28 cellular contexts compared by ENCODE assay signal in the genomic region with DNA sequence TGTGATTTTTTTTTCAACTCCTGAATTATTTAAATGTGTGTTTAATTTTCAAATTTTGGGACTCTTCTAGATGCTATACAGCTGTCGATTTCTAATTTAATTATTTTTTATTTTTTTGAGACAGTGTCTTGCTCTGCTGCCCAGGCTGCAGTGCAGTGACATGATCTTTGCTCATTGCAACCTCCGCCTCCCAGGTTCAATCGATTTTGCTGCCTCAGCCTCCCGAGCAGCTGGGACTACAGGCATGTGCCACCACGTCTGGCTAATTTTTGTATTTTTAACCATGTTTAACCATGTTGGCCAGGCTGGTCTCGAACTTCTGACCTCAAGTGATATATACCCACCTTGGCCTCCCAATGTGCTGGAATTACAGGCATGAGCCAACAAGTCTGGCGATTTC.
"Had no signal": no experiment of that assay in that cellular context is flagged by ENCODE, and none has a peak within 500 bp of the region (broad histone marks: within the 10 kb centered on the region; RNA-seq: fewer than 3 reads in every experiment).

No MANE protein-coding gene starts in this region.

- H3K9me3 ChIP-seq: neutrophil, pancreas, psoas muscle, right lobe of liver, sigmoid colon, suprapubic skin, testis, tibial artery, transverse colon, upper lobe of left lung had no signal

- ATAC-seq: naive thymus-derived CD8-positive, alpha-beta T cell; natural killer cell treated with Interleukin-12 subunit alpha and Interleukin-12 subunit beta and Interleukin-15 and Interleukin-18, amount 100 ng/mL, for 72 hours; pancreas; psoas muscle; right cardiac atrium; stimulated activated effector memory CD8-positive, alpha-beta T cell treated with anti-CD3 and anti-CD28 coated beads, Interleukin-12 subunit alpha, Interleukin-12 subunit beta, amount 100 ng/mL, for 72 hours; stimulated activated naive CD8-positive, alpha-beta T cell treated with anti-CD3 and anti-CD28 coated beads, Interleukin-15, amount 100 ng/mL, for 72 hours; stimulated activated naive CD8-positive, alpha-beta T cell treated with anti-CD3 and anti-CD28 coated beads, Interleukin-15, Interleukin-2, amounts not matched to agents 100 U/mL and 50 U/mL, for 24 hours had no signal

- H3K9me3 Mint-ChIP-seq: naive thymus-derived CD8-positive, alpha-beta T cell; natural killer cell treated with Interleukin-12 subunit alpha and Interleukin-12 subunit beta and Interleukin-15 and Interleukin-18, amount 100 ng/mL, for 72 hours; neural crest cell; stimulated activated effector memory CD8-positive, alpha-beta T cell treated with anti-CD3 and anti-CD28 coated beads, Interleukin-12 subunit alpha, Interleukin-12 subunit beta, amount 100 ng/mL, for 72 hours; stimulated activated naive CD8-positive, alpha-beta T cell treated with anti-CD3 and anti-CD28 coated beads, Interleukin-15, amount 100 ng/mL, for 72 hours had no signal

- H3K27ac Mint-ChIP-seq: nephron progenitor cell; stimulated activated effector memory CD8-positive, alpha-beta T cell treated with anti-CD3 and anti-CD28 coated beads, Interleukin-12 subunit alpha, Interleukin-12 subunit beta, amount 100 ng/mL, for 72 hours had no signal

- H3K27me3 ChIP-seq: neutrophil, pancreas, right lobe of liver, sigmoid colon, suprapubic skin, testis, tibial artery, transverse colon, upper lobe of left lung had no signal

- H3K36me3 ChIP-seq: neutrophil, pancreas, right lobe of liver, sigmoid colon, suprapubic skin, tibial artery, transverse colon, upper lobe of left lung had no signal

- DNase-seq: naive B cell; naive thymus-derived CD8-positive, alpha-beta T cell; nephron progenitor cell; nucleus accumbens; pancreas; psoas muscle; right cardiac atrium; right lobe of liver; sigmoid colon; small intestine; stimulated activated CD4-positive, alpha-beta T cell treated with anti-CD3 and anti-CD28 coated beads, Interleukin-15, amount 100 ng/mL, for 24 hours; stimulated activated CD4-positive, alpha-beta T cell treated with anti-CD3 and anti-CD28 coated beads, Interleukin-2, amount 100 ng/mL, for 24 hours; stimulated activated CD4-positive, alpha-beta T cell treated with anti-CD3 and anti-CD28 coated beads, Interleukin-2, amount 100 ng/mL, for 48 hours; stimulated activated CD4-positive, alpha-beta T cell treated with anti-CD3 and anti-CD28 coated beads, Interleukin-4, amount 100 ng/mL, for 24 hours; stimulated activated naive CD4-positive, alpha-beta T cell; stimulated activated naive CD8-positive, alpha-beta T cell treated with anti-CD3 and anti-CD28 coated beads, Interleukin-15, amount 100 ng/mL, for 72 hours; stimulated activated naive CD8-positive, alpha-beta T cell treated with anti-CD3 and anti-CD28 coated beads, Interleukin-15, Interleukin-2, amounts not matched to agents 100 U/mL and 50 U/mL, for 24 hours; substantia nigra; testis; tibial artery; transverse colon; upper lobe of left lung had no signal

- H3K4me3 ChIP-seq: pancreas, psoas muscle, right lobe of liver, sigmoid colon, suprapubic skin, testis, tibial artery, transverse colon, upper lobe of left lung had no signal

- H3K36me3 Mint-ChIP-seq: natural killer cell treated with Interleukin-12 subunit alpha and Interleukin-12 subunit beta and Interleukin-15 and Interleukin-18, amount 100 ng/mL, for 72 hours had no signal

- H3K4me1 ChIP-seq: psoas muscle, right lobe of liver, testis had no signal

- H3K27ac ChIP-seq: neutrophil, pancreas, psoas muscle, right lobe of liver, sigmoid colon, suprapubic skin, testis, tibial artery, transverse colon, upper lobe of left lung had no signal

- H3K4me3 Mint-ChIP-seq: naive thymus-derived CD8-positive, alpha-beta T cell; natural killer cell treated with Interleukin-12 subunit alpha and Interleukin-12 subunit beta and Interleukin-15 and Interleukin-18, amount 100 ng/mL, for 72 hours; nephron progenitor cell; neural crest cell; stimulated activated effector memory CD8-positive, alpha-beta T cell treated with anti-CD3 and anti-CD28 coated beads, Interleukin-12 subunit alpha, Interleukin-12 subunit beta, amount 100 ng/mL, for 72 hours; stimulated activated naive CD8-positive, alpha-beta T cell treated with anti-CD3 and anti-CD28 coated beads, Interleukin-15, amount 100 ng/mL, for 72 hours had no signal

- H3K27me3 Mint-ChIP-seq: naive B cell; naive thymus-derived CD8-positive, alpha-beta T cell; natural killer cell treated with Interleukin-12 subunit alpha and Interleukin-12 subunit beta and Interleukin-15 and Interleukin-18, amount 100 ng/mL, for 72 hours; progenitor cell of endocrine pancreas; stimulated activated naive CD8-positive, alpha-beta T cell treated with anti-CD3 and anti-CD28 coated beads, Interleukin-15, amount 100 ng/mL, for 72 hours had no signal
